1 cellular context compared by ENCODE assay signal in the genomic region with DNA sequence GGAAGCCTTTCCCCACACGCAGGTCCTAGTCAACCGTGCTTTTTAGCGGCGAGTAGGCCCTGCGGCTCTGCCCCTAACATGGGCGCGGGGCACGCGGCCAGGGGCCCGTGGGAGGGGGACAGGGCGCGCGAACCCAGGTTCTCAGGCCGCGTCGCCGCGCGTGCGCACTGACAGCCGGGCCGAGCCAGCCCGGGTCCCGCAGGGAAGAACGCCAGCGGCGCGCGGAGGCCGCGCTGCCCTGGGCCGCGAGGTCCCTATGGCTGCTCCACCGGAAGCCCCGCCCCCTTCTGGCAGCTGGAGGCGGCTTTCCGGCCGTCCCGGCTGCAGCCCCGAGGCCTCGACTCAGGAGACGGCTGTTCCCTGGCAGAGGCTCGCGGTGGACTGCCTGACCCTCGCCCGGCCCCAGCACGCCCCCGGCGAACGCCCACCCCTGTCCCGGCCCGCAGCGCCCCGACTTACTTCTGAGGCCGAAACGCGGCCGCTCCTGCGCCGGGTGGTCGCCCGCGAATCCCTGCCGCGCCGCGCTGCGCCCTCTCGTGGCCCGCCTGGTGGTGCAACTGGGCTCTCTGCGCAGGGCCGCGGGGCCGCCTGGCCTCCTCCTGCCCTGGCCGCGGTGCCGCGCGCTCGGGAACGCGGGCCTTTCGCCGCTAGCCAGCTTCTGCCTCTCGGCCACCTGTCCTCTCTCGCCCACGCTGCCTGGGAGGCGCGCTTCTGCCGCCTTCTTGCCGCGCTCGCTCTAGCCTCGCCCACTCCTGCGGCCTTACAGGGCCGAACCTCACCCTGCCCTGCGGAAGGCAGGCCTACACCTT.
TF ChIP-seq lines count a peak whose summit lies in the region.

No MANE protein-coding gene starts in this region.

TF ChIP-seq in HepG2, 621 proteins besides CTCF, POLR2A, EP300 and RAD21 (continued from another document):
- TF ChIP-seq, protein P1, sequence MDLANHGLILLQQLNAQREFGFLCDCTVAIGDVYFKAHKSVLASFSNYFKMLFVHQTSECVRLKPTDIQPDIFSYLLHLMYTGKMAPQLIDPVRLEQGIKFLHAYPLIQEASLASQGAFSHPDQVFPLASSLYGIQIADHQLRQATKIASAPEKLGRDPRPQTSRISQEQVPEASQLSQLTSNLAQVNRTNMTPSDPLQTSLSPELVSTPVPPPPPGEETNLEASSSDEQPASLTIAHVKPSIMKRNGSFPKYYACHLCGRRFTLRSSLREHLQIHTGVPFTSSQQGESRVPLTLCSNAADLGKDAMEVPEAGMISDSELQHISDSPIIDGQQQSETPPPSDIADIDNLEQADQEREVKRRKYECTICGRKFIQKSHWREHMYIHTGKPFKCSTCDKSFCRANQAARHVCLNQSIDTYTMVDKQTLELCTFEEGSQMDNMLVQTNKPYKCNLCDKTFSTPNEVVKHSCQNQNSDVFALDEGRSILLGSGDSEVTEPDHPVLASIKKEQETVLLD (CRISPR knock-in tag; IDR thresholded peaks at IDR 0.05; ENCODE audit: low read depth), result peak; percentile 20; the same call in 1 of the 2 replicates
- TF ChIP-seq TEAD2 (CRISPR knock-in tag; IDR thresholded peaks at IDR 0.05) (peak; percentile 14; the same call in 1 of the 2 replicates), ZNF709 (CRISPR knock-in tag; IDR thresholded peaks at IDR 0.05) (peak; percentile 98), ZNF292 (CRISPR knock-in tag; IDR thresholded peaks at IDR 0.05; ENCODE audit: borderline replicate concordance, low read depth) (no peak), ZNF496 (CRISPR knock-in tag; IDR thresholded peaks at IDR 0.05; ENCODE audit: insufficient replicate concordance) (no peak), ZNF180 (CRISPR knock-in tag; IDR thresholded peaks at IDR 0.05; ENCODE audit: borderline replicate concordance, low read depth) (peak; percentile 68; the same call in 1 of the 2 replicates), ZNF644 (CRISPR knock-in tag; IDR thresholded peaks at IDR 0.05; ENCODE audit: low read depth) (no peak), MAFF (IDR thresholded peaks at IDR 0.05; ENCODE audit: low read depth, low read length) (no peak)
- TF ChIP-seq, protein P2, sequence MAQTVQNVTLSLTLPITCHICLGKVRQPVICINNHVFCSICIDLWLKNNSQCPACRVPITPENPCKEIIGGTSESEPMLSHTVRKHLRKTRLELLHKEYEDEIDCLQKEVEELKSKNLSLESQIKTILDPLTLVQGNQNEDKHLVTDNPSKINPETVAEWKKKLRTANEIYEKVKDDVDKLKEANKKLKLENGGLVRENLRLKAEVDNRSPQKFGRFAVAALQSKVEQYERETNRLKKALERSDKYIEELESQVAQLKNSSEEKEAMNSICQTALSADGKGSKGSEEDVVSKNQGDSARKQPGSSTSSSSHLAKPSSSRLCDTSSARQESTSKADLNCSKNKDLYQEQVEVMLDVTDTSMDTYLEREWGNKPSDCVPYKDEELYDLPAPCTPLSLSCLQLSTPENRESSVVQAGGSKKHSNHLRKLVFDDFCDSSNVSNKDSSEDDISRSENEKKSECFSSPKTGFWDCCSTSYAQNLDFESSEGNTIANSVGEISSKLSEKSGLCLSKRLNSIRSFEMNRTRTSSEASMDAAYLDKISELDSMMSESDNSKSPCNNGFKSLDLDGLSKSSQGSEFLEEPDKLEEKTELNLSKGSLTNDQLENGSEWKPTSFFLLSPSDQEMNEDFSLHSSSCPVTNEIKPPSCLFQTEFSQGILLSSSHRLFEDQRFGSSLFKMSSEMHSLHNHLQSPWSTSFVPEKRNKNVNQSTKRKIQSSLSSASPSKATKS (CRISPR knock-in tag; IDR thresholded peaks at IDR 0.05), result no peak
- TF ChIP-seq, protein P3, sequence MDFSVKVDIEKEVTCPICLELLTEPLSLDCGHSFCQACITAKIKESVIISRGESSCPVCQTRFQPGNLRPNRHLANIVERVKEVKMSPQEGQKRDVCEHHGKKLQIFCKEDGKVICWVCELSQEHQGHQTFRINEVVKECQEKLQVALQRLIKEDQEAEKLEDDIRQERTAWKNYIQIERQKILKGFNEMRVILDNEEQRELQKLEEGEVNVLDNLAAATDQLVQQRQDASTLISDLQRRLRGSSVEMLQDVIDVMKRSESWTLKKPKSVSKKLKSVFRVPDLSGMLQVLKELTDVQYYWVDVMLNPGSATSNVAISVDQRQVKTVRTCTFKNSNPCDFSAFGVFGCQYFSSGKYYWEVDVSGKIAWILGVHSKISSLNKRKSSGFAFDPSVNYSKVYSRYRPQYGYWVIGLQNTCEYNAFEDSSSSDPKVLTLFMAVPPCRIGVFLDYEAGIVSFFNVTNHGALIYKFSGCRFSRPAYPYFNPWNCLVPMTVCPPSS (IDR thresholded peaks at IDR 0.05), result no peak
TF ChIP-seq in HepG2: peak in this region for 324.
